Comparison of ENCODE assay signal across 25 cellular contexts in genomic region chr14:50148799-50149198, GRCh38.
"Had no signal": no experiment of that assay in that cellular context is flagged by ENCODE, and none has a peak within 500 bp of the region (broad histone marks: within the 10 kb centered on the region; RNA-seq: fewer than 3 reads in every experiment).

No MANE protein-coding gene starts in this region.

- H3K27me3 ChIP-seq: stomach, suprapubic skin, testis, thyroid gland, tibial artery, tibial nerve, transverse colon, upper lobe of left lung, upper lobe of right lung, uterus, vagina had no signal

- H3K27ac ChIP-seq: stomach, suprapubic skin, testis, thoracic aorta, thyroid gland, tibial artery, tibial nerve, transverse colon, upper lobe of left lung, upper lobe of right lung, uterus, vagina had no signal

- ATAC-seq: stimulated activated effector memory CD8-positive, alpha-beta T cell treated with anti-CD3 and anti-CD28 coated beads, Interleukin-12 subunit alpha, Interleukin-12 subunit beta, amount 100 ng/mL, for 72 hours; stimulated activated memory B cell treated with anti-CD40 and anti-IgM and Interleukin-4, amounts not matched to agents 10 μg/mL and 1 μg/mL and 100 μg/mL, for 72 hours; stimulated activated naive B cell treated with anti-CD40 and anti-IgM and Interleukin-4, amounts not matched to agents 10 μg/mL and 1 μg/mL and 100 μg/mL, for 72 hours; stimulated activated naive CD8-positive, alpha-beta T cell treated with anti-CD3 and anti-CD28 coated beads, Interleukin-15, amount 100 ng/mL, for 72 hours; stimulated activated naive CD8-positive, alpha-beta T cell treated with anti-CD3 and anti-CD28 coated beads, Interleukin-15, Interleukin-2, amounts not matched to agents 100 U/mL and 50 U/mL, for 24 hours; upper lobe of right lung had no signal

- H3K4me1 ChIP-seq: suprapubic skin, testis, thyroid gland, tibial artery, tibial nerve, transverse colon, upper lobe of left lung, upper lobe of right lung, uterus, vagina had no signal

- DNase-seq: stimulated activated CD4-positive, alpha-beta T cell treated with anti-CD3 and anti-CD28 coated beads, Interleukin-2, amount 100 ng/mL, for 48 hours; stimulated activated CD4-positive, alpha-beta T cell treated with anti-CD3 and anti-CD28 coated beads, Interleukin-4, amount 100 ng/mL, for 1 hour; stimulated activated CD4-positive, alpha-beta T cell treated with anti-CD3 and anti-CD28 coated beads, Interleukin-4, amount 100 ng/mL, for 24 hours; stimulated activated CD4-positive, alpha-beta T cell treated with anti-CD3 and anti-CD28 coated beads, Interleukin-4, amount 100 ng/mL, for 4 hours; stimulated activated CD8-positive, alpha-beta memory T cell treated with anti-CD3 and anti-CD28 coated beads, Interleukin-4, amount 100 ng/mL, for 48 hours; stimulated activated naive B cell treated with anti-CD40 and anti-IgM and Interleukin-4, amounts not matched to agents 10 μg/mL and 1 μg/mL and 100 μg/mL, for 72 hours; stimulated activated naive CD4-positive, alpha-beta T cell; stimulated activated naive CD4-positive, alpha-beta T cell treated with Interleukin-2 at 50 U/mL for 16 hours; stimulated activated naive CD8-positive, alpha-beta T cell treated with anti-CD3 and anti-CD28 coated beads, Interleukin-15, amount 100 ng/mL, for 72 hours; stimulated activated naive CD8-positive, alpha-beta T cell treated with anti-CD3 and anti-CD28 coated beads, Interleukin-15, Interleukin-2, amounts not matched to agents 100 U/mL and 50 U/mL, for 24 hours; stomach; substantia nigra; testis; tibial artery; transverse colon; upper lobe of left lung; upper lobe of right lung; uterus had no signal

- H3K9me3 ChIP-seq: stomach, suprapubic skin, testis, thoracic aorta, thyroid gland, tibial artery, tibial nerve, transverse colon, upper lobe of left lung, upper lobe of right lung, uterus, vagina had no signal

- H3K4me3 ChIP-seq: stomach, suprapubic skin, testis, thoracic aorta, thyroid gland, tibial artery, tibial nerve, transverse colon, upper lobe of left lung, upper lobe of right lung, uterus, vagina had no signal
